Comparison of ENCODE assay signal across 8 cellular contexts in the genomic region with DNA sequence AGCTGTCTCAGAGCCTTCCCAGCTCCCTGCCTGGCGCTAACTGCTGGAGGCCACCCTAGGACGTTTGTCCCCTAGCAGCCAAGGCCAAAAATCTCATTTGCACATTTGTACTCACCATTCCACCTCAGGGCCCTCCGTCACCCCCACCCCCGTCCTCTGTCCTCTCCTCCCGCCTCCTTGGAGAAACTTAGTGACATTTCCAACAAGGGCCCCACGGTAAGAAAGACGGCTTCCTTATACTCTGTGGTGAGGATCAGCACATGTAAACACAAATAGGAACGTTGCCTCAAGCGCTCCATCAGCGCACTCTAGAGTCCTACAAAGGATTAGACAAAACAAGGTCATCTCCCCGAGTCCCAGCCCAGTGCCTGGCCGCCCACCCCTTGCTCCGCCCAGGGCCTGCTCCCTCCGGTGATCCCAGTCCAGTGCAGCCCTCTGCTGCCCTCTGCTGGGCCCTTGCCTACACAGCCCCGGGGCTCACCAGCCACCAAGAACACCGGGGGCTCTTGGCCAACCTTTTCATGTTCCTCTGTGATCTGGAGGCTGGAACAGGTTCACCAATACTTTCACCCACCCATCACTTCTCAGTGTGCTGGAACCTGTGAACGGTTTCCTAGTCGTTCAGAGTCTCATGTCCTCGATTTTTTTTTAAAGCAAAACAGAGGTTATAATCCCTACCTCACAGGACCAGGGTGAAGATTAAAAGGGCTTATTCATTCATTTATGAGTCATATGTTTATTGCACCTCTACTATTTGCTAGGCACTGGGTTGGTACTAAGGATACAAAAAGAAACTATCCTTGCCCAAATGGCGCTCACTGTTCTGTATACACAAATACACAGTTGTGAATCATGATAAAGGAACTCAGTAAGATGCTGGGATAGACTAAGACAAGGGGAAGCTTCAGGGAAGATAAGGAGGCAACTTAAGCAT. TPM values are rescaled to one million over a fixed set of nuclear protein-coding genes. Genes with fewer than 3 reads are reported as not detected.
DNase-seq lines count a peak whose midpoint lies in the region; ATAC-seq, FAIRE-seq and TF ChIP-seq lines count a peak whose summit lies in the region.

No MANE protein-coding gene starts in this region.

- H3K4me3 Mint-ChIP-seq in activated T-helper 17 cell treated with anti-CD3 and anti-CD28 coated beads, Interleukin-2, amount 50 U/mL, for 72 hours, result peak overlapping the region; percentile 45
- H3K4me3 Mint-ChIP-seq in natural killer cell, result peak overlapping the region; percentile 40
- peak overlapping the region; percentile 60 for H3K4me3 Mint-ChIP-seq in stimulated activated memory B cell treated with anti-CD40 and anti-IgM and Interleukin-4, amounts not matched to agents 10 μg/mL and 1 μg/mL and 100 μg/mL, for 72 hours

- H3K9me3 Mint-ChIP-seq in activated T-helper 17 cell treated with anti-CD3 and anti-CD28 coated beads, Interleukin-2, amount 50 U/mL, for 72 hours, result no peaks in the 10 kb centered on the region
- H3K9me3 Mint-ChIP-seq in natural killer cell, result no peaks in the 10 kb centered on the region
- no peaks in the 10 kb centered on the region for H3K9me3 Mint-ChIP-seq in stimulated activated memory B cell treated with anti-CD40 and anti-IgM and Interleukin-4, amounts not matched to agents 10 μg/mL and 1 μg/mL and 100 μg/mL, for 72 hours

- peak; percentile 60 for FAIRE-seq in H54 (lab: Jason Lieb, UNC)

- intact Hi-C loops in natural killer cell (cut with micrococcal nuclease), result loop anchor here (1.0 to 10.0 kb wide), 5 partner anchors 193 to 528 kb away; partner anchors contain the start of genes ADM and RNF141

- peak; percentile 99 for TF ChIP-seq CTCF in LNCAP (IDR thresholded peaks at IDR 0.05)
- peak; percentile 98 for TF ChIP-seq CTCF in natural killer cell (IDR thresholded peaks at IDR 0.05)

- peaks cover 4% of the 10 kb centered on the region for H3K27me3 Mint-ChIP-seq in activated T-helper 17 cell treated with anti-CD3 and anti-CD28 coated beads, Interleukin-2, amount 50 U/mL, for 72 hours
- H3K27me3 Mint-ChIP-seq in natural killer cell (ENCODE audit: low read depth in 2 of 2), result peaks cover 10 to 12% of the 10 kb centered on the region in 2 donors
- H3K27me3 Mint-ChIP-seq in stimulated activated memory B cell treated with anti-CD40 and anti-IgM and Interleukin-4, amounts not matched to agents 10 μg/mL and 1 μg/mL and 100 μg/mL, for 72 hours, result no peaks in the 10 kb centered on the region

- no peaks in the 10 kb centered on the region for H3K36me3 Mint-ChIP-seq in activated T-helper 17 cell treated with anti-CD3 and anti-CD28 coated beads, Interleukin-2, amount 50 U/mL, for 72 hours (ENCODE audit: low read depth)
- no peaks in the 10 kb centered on the region for H3K36me3 Mint-ChIP-seq in natural killer cell
- H3K36me3 Mint-ChIP-seq in stimulated activated memory B cell treated with anti-CD40 and anti-IgM and Interleukin-4, amounts not matched to agents 10 μg/mL and 1 μg/mL and 100 μg/mL, for 72 hours, result no peaks in the 10 kb centered on the region

- H3K4me1 Mint-ChIP-seq in activated T-helper 17 cell treated with anti-CD3 and anti-CD28 coated beads, Interleukin-2, amount 50 U/mL, for 72 hours, result peaks cover 10% of the 10 kb centered on the region
- H3K4me1 Mint-ChIP-seq in natural killer cell, result peaks cover 6 to 12% of the 10 kb centered on the region in 2 donors
- H3K4me1 Mint-ChIP-seq in stimulated activated memory B cell treated with anti-CD40 and anti-IgM and Interleukin-4, amounts not matched to agents 10 μg/mL and 1 μg/mL and 100 μg/mL, for 72 hours, result peaks cover 11% of the 10 kb centered on the region

- no peak for TF ChIP-seq POLR2A in H54 (IDR thresholded peaks at IDR 0.05; ENCODE audit: low read depth, low read length)

- ATAC-seq in activated T-helper 17 cell treated with anti-CD3 and anti-CD28 coated beads, Interleukin-2, amount 50 U/mL, for 72 hours (replicated peaks), result peak; percentile 99
- ATAC-seq in natural killer cell, result peak; percentile 100
- ATAC-seq in stimulated activated memory B cell treated with anti-CD40 and anti-IgM and Interleukin-4, amounts not matched to agents 10 μg/mL and 1 μg/mL and 100 μg/mL, for 72 hours, result peak; percentile 100

- DNase-seq in EH (ENCODE audit: low read depth) (peak; percentile 97), H54 (ENCODE audit: insufficient read length, low spot score) (peak; percentile 90), RPMI7951 (ENCODE audit: low read depth) (peak; percentile 96), fibroblast of peridontal ligament (ENCODE audit: extremely low read depth) (peak; percentile 97), natural killer cell (peak; percentile 88)

- peak overlapping the region; percentile 23 for H3K27ac Mint-ChIP-seq in activated T-helper 17 cell treated with anti-CD3 and anti-CD28 coated beads, Interleukin-2, amount 50 U/mL, for 72 hours
- peak overlapping the region in 1 of 2 donors; percentile 81 for H3K27ac Mint-ChIP-seq in natural killer cell
- peak overlapping the region; percentile 64 for H3K27ac Mint-ChIP-seq in stimulated activated memory B cell treated with anti-CD40 and anti-IgM and Interleukin-4, amounts not matched to agents 10 μg/mL and 1 μg/mL and 100 μg/mL, for 72 hours

RNA-seq across cellular contexts. Expression of gene CTR9, which starts 15.2 kb away (rescaled TPM):
- total RNA-seq in RPMI7951 (2014; rRNA removed; shearing (Covaris generic)), result 21.1 and 22.7 TPM in 2 replicates
- 10 to 100 TPM; 34.0 to 47.4 TPM for total RNA-seq in activated T-helper 17 cell treated with anti-CD3 and anti-CD28 coated beads, Interleukin-2, amount 50 U/mL, for 72 hours
- 10 to 100 TPM; 30.6 to 47.3 (median 38.0) TPM for total RNA-seq in natural killer cell

RNA-seq across cellular contexts. Expression of gene IRAG1, which starts 42.2 kb away (rescaled TPM):
- total RNA-seq in RPMI7951 (2014; rRNA removed; shearing (Covaris generic)), result 15.4 and 23.8 TPM in 2 replicates
- total RNA-seq in activated T-helper 17 cell treated with anti-CD3 and anti-CD28 coated beads, Interleukin-2, amount 50 U/mL, for 72 hours, result under 1 TPM in 1 of 2 donors, not detected in 1; 0.13 TPM
- total RNA-seq in natural killer cell, result under 1 TPM in 2 of 3 donors, not detected in 1; 0.50 to 0.54 TPM

Comparison
In these comparisons a context has a peak if more than half of its experiments do, and no peak if none do; other contexts are left out.
1. Peak in every context shown above with its lines: DNase-seq and ATAC-seq.
2. RNA of gene IRAG1, which starts 42.2 kb away (total RNA-seq): 15.4 to 23.8 TPM in RPMI7951; 0.50 to 0.54 TPM in natural killer cell and 0.13 TPM in activated T-helper 17 cell treated with anti-CD3 and anti-CD28 coated beads, Interleukin-2, amount 50 U/mL, for 72 hours; every median in the first group is over 10 times any median in the second.